In the genomic region with DNA sequence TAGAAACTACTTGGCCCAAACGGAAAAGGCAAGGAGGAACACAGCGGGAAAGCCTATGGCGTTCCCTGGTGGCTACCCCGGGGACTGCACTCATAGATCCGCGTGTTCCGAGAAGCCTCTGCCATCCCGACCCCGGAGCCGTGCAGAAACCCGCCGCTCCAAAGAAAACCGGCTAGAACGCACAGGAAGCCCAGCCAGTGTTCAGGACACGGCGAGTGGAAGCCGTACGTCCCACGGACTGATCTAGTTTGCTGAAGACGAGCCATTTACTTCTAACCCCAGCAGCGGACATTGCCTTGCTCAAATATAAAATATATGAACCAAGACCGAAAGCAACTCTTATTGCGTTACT, we compare ENCODE assay signal across 7 cellular contexts.
DNase-seq lines count a peak whose midpoint lies in the region; ATAC-seq and TF ChIP-seq lines count a peak whose summit lies in the region.
"Not testable (repeated sequence)": the region's sequence is repeated elsewhere in the genome, so short reads cannot be mapped to it uniquely, and the experiment has no call there.

No MANE protein-coding gene starts in this region.

- not testable (repeated sequence) for H3K4me1 Mint-ChIP-seq in activated T-helper 2 cell treated with anti-CD3 and anti-CD28 coated beads, Interferon-gamma antibody, Interleukin-2, Interleukin-4, amounts not matched to agents 10 μg/mL and 5 μg/mL and 100 μg/mL, durations not matched to agents 14 hours and 24 hours and 36 hours (ENCODE audit: low read depth); naive thymus-derived CD4-positive, alpha-beta T cell

- H3K79me2 ChIP-seq in GM23248 (ENCODE audit: insufficient read depth) = not testable (repeated sequence)

- H3K4me3 ChIP-seq in GM23248 = peak overlapping the region; percentile 68; the same call in 1 of the 2 replicates
- H3K4me3 ChIP-seq in coronary artery = peak overlapping the region; percentile 69
- H3K4me3 ChIP-seq in left ventricle myocardium inferior = peak overlapping the region; percentile 55
- not testable (repeated sequence) for H3K4me3 ChIP-seq in naive thymus-derived CD4-positive, alpha-beta T cell (ENCODE audit: low read length)

- peak overlapping the region; percentile 65 for H3K4me2 ChIP-seq in GM23248 (ENCODE audit: unreplicated experiment)

- DNase-seq in GM23248 = peak; percentile 12
- DNase-seq in SW480 (ENCODE audit: low spot score) = peak; percentile 3
- DNase-seq in activated T-helper 2 cell treated with anti-CD3 and anti-CD28 coated beads, Interferon-gamma antibody, Interleukin-2, Interleukin-4, amounts not matched to agents 10 μg/mL and 5 μg/mL and 100 μg/mL, durations not matched to agents 14 hours and 24 hours and 36 hours (ENCODE audit: low spot score) = peak; percentile 38
- DNase-seq in coronary artery (ENCODE audit: low spot score) = peak; percentile 72
- DNase-seq in left ventricle myocardium inferior = not testable (repeated sequence)
- DNase-seq in naive thymus-derived CD4-positive, alpha-beta T cell = peak; percentile 8 to 57 (median 50)
- peak; percentile 10 to 15 for DNase-seq in stimulated activated CD4-positive, alpha-beta T cell treated with anti-CD3 and anti-CD28 coated beads, Interleukin-2, amount 100 ng/mL, for 48 hours

- H3K27ac ChIP-seq in GM23248; left ventricle myocardium inferior (replicated peaks); naive thymus-derived CD4-positive, alpha-beta T cell (ENCODE audit: low read depth, low read length): not testable (repeated sequence)
- H3K27ac ChIP-seq in coronary artery = peak overlapping the region in 1 of 2 donors; percentile 28

- H3K9me3 Mint-ChIP-seq in activated T-helper 2 cell treated with anti-CD3 and anti-CD28 coated beads, Interferon-gamma antibody, Interleukin-2, Interleukin-4, amounts not matched to agents 10 μg/mL and 5 μg/mL and 100 μg/mL, durations not matched to agents 14 hours and 24 hours and 36 hours; naive thymus-derived CD4-positive, alpha-beta T cell: not testable (repeated sequence)

- not testable (repeated sequence) for H3K4me1 ChIP-seq in GM23248 (ENCODE audit: insufficient read depth); left ventricle myocardium inferior; naive thymus-derived CD4-positive, alpha-beta T cell (ENCODE audit: control insufficient read depth in 2 of 2, insufficient read depth in 2 of 2, low read length in 2 of 2)

- ATAC-seq in naive thymus-derived CD4-positive, alpha-beta T cell = peak; percentile 20

- not testable (repeated sequence) for H3F3A ChIP-seq in GM23248 (ENCODE audit: insufficient read depth)

- in situ Hi-C loops in GM23248 (cut with MboI) = not testable (repeated sequence)

- not testable (repeated sequence) for H4K20me1 ChIP-seq in GM23248 (ENCODE audit: insufficient read depth)

- H3K4me3 Mint-ChIP-seq in activated T-helper 2 cell treated with anti-CD3 and anti-CD28 coated beads, Interferon-gamma antibody, Interleukin-2, Interleukin-4, amounts not matched to agents 10 μg/mL and 5 μg/mL and 100 μg/mL, durations not matched to agents 14 hours and 24 hours and 36 hours (ENCODE audit: low read depth) = peak overlapping the region; percentile 76
- H3K4me3 Mint-ChIP-seq in naive thymus-derived CD4-positive, alpha-beta T cell = peak overlapping the region in 9 of 10 donors; percentile 54 to 87 (median 81)

- CTCF ChIA-PET in naive thymus-derived CD4-positive, alpha-beta T cell (lab: Charles Lee) = not testable (repeated sequence)

- H3K27me3 ChIP-seq in GM23248 (replicated peaks; ENCODE audit: insufficient read depth); left ventricle myocardium inferior (ENCODE audit: low read depth); naive thymus-derived CD4-positive, alpha-beta T cell (ENCODE audit: control insufficient read depth in 2 of 2, insufficient read depth in 2 of 2, low read length in 2 of 2): not testable (repeated sequence)

- not testable (repeated sequence) for TF ChIP-seq CTCF in coronary artery (IDR thresholded peaks at IDR 0.05)
- TF ChIP-seq CTCF in left ventricle myocardium inferior (IDR thresholded peaks at IDR 0.05; ENCODE audit: borderline replicate concordance) = peak; percentile 24

- H3K36me3 ChIP-seq in GM23248 (ENCODE audit: low read depth); left ventricle myocardium inferior; naive thymus-derived CD4-positive, alpha-beta T cell (ENCODE audit: control insufficient read depth in 2 of 3, insufficient read depth in 3 of 3, low read length in 3 of 3): not testable (repeated sequence)

- H3K9me2 ChIP-seq in GM23248 (ENCODE audit: insufficient read depth) = not testable (repeated sequence)

- peak overlapping the region; percentile 58; the same call in 1 of the 2 replicates for H3K9ac ChIP-seq in GM23248

- 1% methylated on average over 17 to 18 of the region's 23 CpGs for WGBS in GM23248 (ENCODE audit: low coverage in 1 of 2, low lambda C conversion rate in 2 of 2, missing lambda C conversion rate in 2 of 2), 2 experiments

- POLR2A ChIA-PET in naive thymus-derived CD4-positive, alpha-beta T cell (lab: Charles Lee) = not testable (repeated sequence)

- not testable (repeated sequence) for H3K36me3 Mint-ChIP-seq in activated T-helper 2 cell treated with anti-CD3 and anti-CD28 coated beads, Interferon-gamma antibody, Interleukin-2, Interleukin-4, amounts not matched to agents 10 μg/mL and 5 μg/mL and 100 μg/mL, durations not matched to agents 14 hours and 24 hours and 36 hours (ENCODE audit: low read depth); naive thymus-derived CD4-positive, alpha-beta T cell

- intact Hi-C loops in activated T-helper 2 cell treated with anti-CD3 and anti-CD28 coated beads, Interferon-gamma antibody, Interleukin-2, Interleukin-4, amounts not matched to agents 10 μg/mL and 5 μg/mL and 100 μg/mL, durations not matched to agents 14 hours and 24 hours and 36 hours (cut with micrococcal nuclease); left ventricle myocardium inferior (cut with micrococcal nuclease); naive thymus-derived CD4-positive, alpha-beta T cell (cut with micrococcal nuclease): not testable (repeated sequence)

- 0 out of 2 replicates have a peak overlapping the region, but pooled peaks have one; percentile 66 for H2AFZ ChIP-seq in GM23248

- H3K27ac Mint-ChIP-seq in activated T-helper 2 cell treated with anti-CD3 and anti-CD28 coated beads, Interferon-gamma antibody, Interleukin-2, Interleukin-4, amounts not matched to agents 10 μg/mL and 5 μg/mL and 100 μg/mL, durations not matched to agents 14 hours and 24 hours and 36 hours = not testable (repeated sequence)
- peak overlapping the region in 5 of 9 donors; percentile 67 to 90 (median 74) for H3K27ac Mint-ChIP-seq in naive thymus-derived CD4-positive, alpha-beta T cell

- H3K27me3 Mint-ChIP-seq in activated T-helper 2 cell treated with anti-CD3 and anti-CD28 coated beads, Interferon-gamma antibody, Interleukin-2, Interleukin-4, amounts not matched to agents 10 μg/mL and 5 μg/mL and 100 μg/mL, durations not matched to agents 14 hours and 24 hours and 36 hours (ENCODE audit: low read depth); naive thymus-derived CD4-positive, alpha-beta T cell: not testable (repeated sequence)

- not testable (repeated sequence) for H3K9me3 ChIP-seq in GM23248 (ENCODE audit: low read depth); left ventricle myocardium inferior (replicated peaks); naive thymus-derived CD4-positive, alpha-beta T cell (ENCODE audit: control insufficient read depth in 2 of 3, low read length in 3 of 3)
